In the genomic region with DNA sequence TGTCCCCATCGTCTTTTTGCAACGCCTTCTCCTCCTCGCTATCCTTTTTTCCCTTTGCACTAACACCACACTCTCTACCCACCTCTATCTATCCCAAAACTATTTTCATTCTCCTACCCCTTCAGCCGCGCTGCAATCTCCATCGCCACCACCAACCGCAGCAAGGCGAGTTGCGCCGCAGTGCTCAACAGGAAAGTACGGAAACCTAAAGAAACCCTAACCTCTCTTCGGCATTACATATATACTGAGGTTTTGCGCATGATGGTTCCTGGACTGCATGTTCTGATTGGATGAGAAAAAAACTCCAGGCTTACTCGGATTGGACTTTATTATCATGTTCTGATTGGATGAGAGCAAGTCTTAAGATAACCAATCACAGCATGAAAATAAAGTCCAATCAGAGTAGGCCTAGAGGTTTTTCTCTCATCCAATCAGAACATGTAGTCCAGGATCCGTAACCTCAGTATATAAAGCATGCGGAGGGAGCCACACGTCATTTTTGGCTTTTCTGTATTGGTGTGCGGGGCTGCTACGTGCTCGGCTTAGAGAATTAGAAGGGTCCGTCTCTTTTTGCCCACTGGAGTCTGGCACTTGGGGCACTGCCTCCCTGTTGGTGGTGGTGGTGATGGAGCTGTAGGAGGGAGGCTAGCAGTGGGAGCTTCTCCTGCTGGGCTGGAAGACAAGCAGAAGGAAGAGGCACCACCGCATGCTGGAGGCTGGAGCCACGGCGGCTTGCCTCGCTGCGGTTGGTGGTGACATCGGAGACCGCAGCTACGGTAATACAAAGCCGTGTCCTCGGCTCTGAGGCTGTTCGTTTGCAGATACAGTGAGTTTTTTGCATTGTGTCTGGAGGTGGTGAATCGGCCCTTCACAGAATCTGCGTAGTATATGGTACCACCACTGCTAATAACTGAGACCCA, we compare ENCODE assay signal across 21 cellular contexts.
"Had no signal": no experiment of that assay in that cellular context is flagged by ENCODE, and none has a peak within 500 bp of the region (broad histone marks: within the 10 kb centered on the region; RNA-seq: fewer than 3 reads in every experiment).

No MANE protein-coding gene starts in this region.

- H3K36me3 Mint-ChIP-seq: T-cell had no signal

- H3K27ac ChIP-seq: HL-60, RWPE1 had no signal

- DNase-seq: Karpas-422, KG1, MM.1S, NCI-H1092 treated with DMSO at 0.1 percent for 48 hours, NCI-H1436, NCI-H1694 treated with DMSO at 0.1 percent for 48 hours, NCI-H1930, NCI-H2081, NCI-H2107, NCI-H226, NCI-H446, NCI-H510A, NCI-H524 treated with DMSO at 0.1 percent for 48 hours, NCI-H69, NCI-H774, SHP77, SK-N-SH, SW 1271, T-cell had no signal

- H3K4me1 Mint-ChIP-seq: T-cell had no signal

- H3K27ac Mint-ChIP-seq: T-cell had no signal

- H3K4me2 ChIP-seq: SK-N-SH had no signal

- H3K9ac ChIP-seq: SK-N-SH had no signal

- H3K4me3 Mint-ChIP-seq: T-cell had no signal

- H3K9me3 ChIP-seq: SK-N-SH had no signal

- ATAC-seq: T-cell had no signal
